Comparison of ENCODE assay signal across 9 cellular contexts in the genomic region with DNA sequence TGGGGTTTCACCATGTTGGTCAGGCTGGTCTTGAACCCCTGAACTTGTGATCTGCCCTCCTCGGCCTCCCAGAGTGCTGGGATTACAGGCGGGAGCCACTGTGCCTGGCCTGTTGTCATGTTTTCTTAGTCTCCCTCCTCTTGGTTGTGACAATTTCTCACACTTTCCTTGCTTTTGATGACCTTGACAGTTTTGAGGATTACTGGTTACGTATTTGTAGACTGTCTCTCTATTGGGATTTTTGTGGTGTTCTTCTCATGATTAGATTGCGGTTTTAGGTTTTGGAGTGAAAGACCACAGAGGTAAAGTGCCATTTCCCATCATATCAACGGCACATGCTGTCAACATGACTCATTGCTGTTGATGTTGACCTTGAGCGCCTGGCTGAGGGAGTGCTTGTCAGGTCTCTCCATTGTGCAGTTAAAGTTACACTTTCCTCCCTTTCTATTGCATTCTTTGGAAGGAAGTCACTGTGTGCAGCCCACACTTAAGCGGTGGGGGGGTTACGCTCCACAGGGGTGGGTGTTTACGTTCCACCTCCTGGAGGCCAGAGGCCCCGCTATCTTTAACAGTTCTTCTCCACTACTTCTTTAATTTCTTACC. TPM values are rescaled to one million over a fixed set of nuclear protein-coding genes. Genes with fewer than 3 reads are reported as not detected.
A peak's percentile ranks its signal among the peaks of the same experiment; 100 is the strongest.
DNase-seq lines count a peak whose midpoint lies in the region; ATAC-seq, FAIRE-seq and TF ChIP-seq lines count a peak whose summit lies in the region.
"Had no signal": no experiment of that assay in that cellular context is flagged by ENCODE, and none has a peak within 500 bp of the region (broad histone marks: within the 10 kb centered on the region; RNA-seq: fewer than 3 reads in every experiment).

No MANE protein-coding gene starts in this region.

- no peak for TF ChIP-seq CTCF in SK-N-SH (IDR thresholded peaks at IDR 0.05)
- no peak for TF ChIP-seq CTCF in bronchial epithelial cell (IDR thresholded peaks at IDR 0.05; ENCODE audit: insufficient read depth, low read length, severe bottlenecking)

- H3K27me3 ChIP-seq in SK-N-SH (ENCODE audit: insufficient read depth) (peaks cover 15% of the 10 kb centered on the region), bronchial epithelial cell (ENCODE audit: control insufficient read depth, insufficient read depth, low read length) (peaks cover 14% of the 10 kb centered on the region)

- H3K4me2 ChIP-seq in SK-N-SH: peak overlapping the region; percentile 34; the same call in 1 of the 2 replicates

- H3K4me3 ChIP-seq in SK-N-SH (ENCODE audit: low read depth in 2 of 2, low read length in 1 of 2) (no peak overlapping the region), bronchial epithelial cell (ENCODE audit: low read depth, low read length) (no peak overlapping the region)

- peaks cover 6 to 40% of the 10 kb centered on the region in 2 experiments; a peak in 3 of 4 replicates for H3K4me1 ChIP-seq in SK-N-SH (ENCODE audit: control insufficient read depth in 1 of 2, insufficient read depth in 2 of 2, low read depth in 1 of 2, low read length in 1 of 2)

- POLR2A ChIA-PET in SK-N-SH (lab: Yijun Ruan, JAX): no interaction called here

- peak in 1 of 2 experiments; percentile 37; a peak in 1 of 4 replicates for TF ChIP-seq EP300 in SK-N-SH (IDR thresholded peaks at IDR 0.05; ENCODE audit: borderline replicate concordance in 1 of 2, low read depth in 1 of 2, low read length in 1 of 2)

- H3K27ac ChIP-seq in SK-N-SH (ENCODE audit: low read depth in 2 of 2, low read length in 1 of 2): peak overlapping the region in 1 of 2 experiments; percentile 48; a peak in 2 of 4 replicates
- H3K27ac ChIP-seq: 22Rv1 had no signal

- peak in 2 of 3 experiments; percentile 14 to 40 for DNase-seq in NCI-H1417 (lab: John Stamatoyannopoulos, UW)
- DNase-seq in NCI-H1417 treated with DMSO at 0.1 percent for 48 hours (lab: John Stamatoyannopoulos, UW): no peak
- peak; percentile 27 for DNase-seq in SK-N-SH
- peak; percentile 73 for DNase-seq in bronchial epithelial cell (ENCODE audit: low read depth)
- DNase-seq in pulmonary artery endothelial cell (ENCODE audit: low read depth, low spot score): peak; percentile 77
- DNase-seq in nucleus accumbens (lab: John Stamatoyannopoulos, UW): no peak
- no peak for DNase-seq in NCI-H2196 treated with DMSO at 0.1 percent for 48 hours (lab: John Stamatoyannopoulos, UW; ENCODE audit: unreplicated experiment)

- H3K9me3 ChIP-seq in SK-N-SH: no peaks in the 10 kb centered on the region

- CTCF ChIA-PET in SK-N-SH (lab: Yijun Ruan, JAX): interaction anchor here (0.7 to 3.9 kb wide), 6 partner anchors 11 to 95 kb away, joined by 3 to 16 read pairs (median 4); a partner anchor contains a TSS

- H4K20me1 ChIP-seq in SK-N-SH (ENCODE audit: insufficient read depth): no peaks in the 10 kb centered on the region

- H3K79me2 ChIP-seq in SK-N-SH (ENCODE audit: insufficient read depth): no peaks in the 10 kb centered on the region

- peaks cover 5% of the 10 kb centered on the region for H3F3A ChIP-seq in SK-N-SH (replicated peaks; ENCODE audit: insufficient read depth)

- H3K36me3 ChIP-seq in SK-N-SH (replicated peaks in 1 of 2; ENCODE audit: control insufficient read depth in 1 of 2, insufficient read depth in 2 of 2, low read length in 1 of 2): no peaks in the 10 kb centered on the region
- no peaks in the 10 kb centered on the region for H3K36me3 ChIP-seq in bronchial epithelial cell (ENCODE audit: control insufficient read depth, insufficient read depth, low read length)

- peak; percentile 60 for FAIRE-seq in bronchial epithelial cell (lab: Jason Lieb, UNC)

- H2AFZ ChIP-seq in SK-N-SH (ENCODE audit: low read depth): no peak overlapping the region

- no peak for TF ChIP-seq RAD21 in SK-N-SH (IDR thresholded peaks at IDR 0.05; ENCODE audit: low read length)

- no peaks in the 10 kb centered on the region for H3K9me2 ChIP-seq in SK-N-SH

- WGBS in SK-N-SH (ENCODE audit: low lambda C conversion rate): 55% methylated on average over 10 of the region's 10 CpGs

- ATAC-seq in HG03097 (IDR thresholded peaks at IDR 0.05; ENCODE audit: low FRiP score, unreplicated experiment): no peak

- no peak overlapping the region for H3K9ac ChIP-seq in SK-N-SH

TF ChIP-seq in SK-N-SH, 30 proteins besides CTCF, POLR2A, EP300 and RAD21 (continues in another document):
- no peak for TF ChIP-seq CHD2 (IDR thresholded peaks at IDR 0.05; ENCODE audit: low read length, partially characterized antibody)
- TF ChIP-seq, protein P1, sequence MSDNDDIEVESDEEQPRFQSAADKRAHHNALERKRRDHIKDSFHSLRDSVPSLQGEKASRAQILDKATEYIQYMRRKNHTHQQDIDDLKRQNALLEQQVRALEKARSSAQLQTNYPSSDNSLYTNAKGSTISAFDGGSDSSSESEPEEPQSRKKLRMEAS (IDR thresholded peaks at IDR 0.05; ENCODE audit: low read depth): peak; percentile 53; the same call in 1 of the 2 replicates
- TF ChIP-seq FOSL2 (IDR thresholded peaks at IDR 0.05; ENCODE audit: borderline replicate concordance, low read depth): peak; percentile 76
- TF ChIP-seq GATA2 (CRISPR knock-in tag; IDR thresholded peaks at IDR 0.05): no peak
- TF ChIP-seq SMC3 (IDR thresholded peaks at IDR 0.05; ENCODE audit: low read depth, low read length): no peak
- TF ChIP-seq JUND (IDR thresholded peaks at IDR 0.05): peak; percentile 83
- peak; percentile 87 for TF ChIP-seq TCF12 (IDR thresholded peaks at IDR 0.05)
- no peak for TF ChIP-seq MEF2A (IDR thresholded peaks at IDR 0.05; ENCODE audit: borderline replicate concordance, low read depth)
- no peak for TF ChIP-seq RFX5 (IDR thresholded peaks at IDR 0.05; ENCODE audit: low read length)
- peak; percentile 62; the same call in 1 of the 2 replicates for TF ChIP-seq RXRA (IDR thresholded peaks at IDR 0.05; ENCODE audit: borderline replicate concordance, low read depth)
- 0 out of 2 replicates have a peak, but pooled peaks have one; percentile 50 for TF ChIP-seq SIN3A (IDR thresholded peaks at IDR 0.05; ENCODE audit: borderline replicate concordance, low read depth, low read length)
- TF ChIP-seq NRF1 (IDR thresholded peaks at IDR 0.05; ENCODE audit: low read depth, low read length): no peak
- TF ChIP-seq, protein P2, sequence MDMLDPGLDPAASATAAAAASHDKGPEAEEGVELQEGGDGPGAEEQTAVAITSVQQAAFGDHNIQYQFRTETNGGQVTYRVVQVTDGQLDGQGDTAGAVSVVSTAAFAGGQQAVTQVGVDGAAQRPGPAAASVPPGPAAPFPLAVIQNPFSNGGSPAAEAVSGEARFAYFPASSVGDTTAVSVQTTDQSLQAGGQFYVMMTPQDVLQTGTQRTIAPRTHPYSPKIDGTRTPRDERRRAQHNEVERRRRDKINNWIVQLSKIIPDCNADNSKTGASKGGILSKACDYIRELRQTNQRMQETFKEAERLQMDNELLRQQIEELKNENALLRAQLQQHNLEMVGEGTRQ (IDR thresholded peaks at IDR 0.05; ENCODE audit: borderline replicate concordance, low read depth, low read length): no peak
- TF ChIP-seq ELF1 (IDR thresholded peaks at IDR 0.05): no peak
- TF ChIP-seq, protein P3, sequence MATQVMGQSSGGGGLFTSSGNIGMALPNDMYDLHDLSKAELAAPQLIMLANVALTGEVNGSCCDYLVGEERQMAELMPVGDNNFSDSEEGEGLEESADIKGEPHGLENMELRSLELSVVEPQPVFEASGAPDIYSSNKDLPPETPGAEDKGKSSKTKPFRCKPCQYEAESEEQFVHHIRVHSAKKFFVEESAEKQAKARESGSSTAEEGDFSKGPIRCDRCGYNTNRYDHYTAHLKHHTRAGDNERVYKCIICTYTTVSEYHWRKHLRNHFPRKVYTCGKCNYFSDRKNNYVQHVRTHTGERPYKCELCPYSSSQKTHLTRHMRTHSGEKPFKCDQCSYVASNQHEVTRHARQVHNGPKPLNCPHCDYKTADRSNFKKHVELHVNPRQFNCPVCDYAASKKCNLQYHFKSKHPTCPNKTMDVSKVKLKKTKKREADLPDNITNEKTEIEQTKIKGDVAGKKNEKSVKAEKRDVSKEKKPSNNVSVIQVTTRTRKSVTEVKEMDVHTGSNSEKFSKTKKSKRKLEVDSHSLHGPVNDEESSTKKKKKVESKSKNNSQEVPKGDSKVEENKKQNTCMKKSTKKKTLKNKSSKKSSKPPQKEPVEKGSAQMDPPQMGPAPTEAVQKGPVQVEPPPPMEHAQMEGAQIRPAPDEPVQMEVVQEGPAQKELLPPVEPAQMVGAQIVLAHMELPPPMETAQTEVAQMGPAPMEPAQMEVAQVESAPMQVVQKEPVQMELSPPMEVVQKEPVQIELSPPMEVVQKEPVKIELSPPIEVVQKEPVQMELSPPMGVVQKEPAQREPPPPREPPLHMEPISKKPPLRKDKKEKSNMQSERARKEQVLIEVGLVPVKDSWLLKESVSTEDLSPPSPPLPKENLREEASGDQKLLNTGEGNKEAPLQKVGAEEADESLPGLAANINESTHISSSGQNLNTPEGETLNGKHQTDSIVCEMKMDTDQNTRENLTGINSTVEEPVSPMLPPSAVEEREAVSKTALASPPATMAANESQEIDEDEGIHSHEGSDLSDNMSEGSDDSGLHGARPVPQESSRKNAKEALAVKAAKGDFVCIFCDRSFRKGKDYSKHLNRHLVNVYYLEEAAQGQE (IDR thresholded peaks at IDR 0.05; ENCODE audit: low read depth, low read length): peak; percentile 34; the same call in 1 of the 2 replicates
- TF ChIP-seq TAF1 (IDR thresholded peaks at IDR 0.05; ENCODE audit: borderline replicate concordance, low read depth, low read length): no peak; the same call in 1 of the 2 replicates

RNA-seq across cellular contexts. Expression of a gene that starts 10.8 kb away (rescaled TPM):
- polyA plus RNA-seq in SK-N-SH (2012; rRNA removed): 0.05 and 0.19 TPM in 2 replicates
- 0.04 and 0.05 TPM in 2 replicates for polyA plus RNA-seq in SK-N-SH (2012; cell fraction: cytosol; rRNA removed)
- polyA plus RNA-seq in SK-N-SH (2012; cell fraction: nucleus; rRNA removed): 0.12 and 0.36 TPM in 2 replicates
- total RNA-seq in bronchial epithelial cell: 1.1 and 5.1 TPM in 2 replicates
- total RNA-seq in pulmonary artery endothelial cell: 0.11 and 0.20 TPM in 2 replicates

RNA-seq across cellular contexts. Expression of a gene that starts 25.2 kb away (rescaled TPM):
- polyA plus RNA-seq in SK-N-SH (2012; rRNA removed): not detected in 2 replicates
- not detected in 2 replicates for polyA plus RNA-seq in SK-N-SH (2012; cell fraction: cytosol; rRNA removed)
- polyA plus RNA-seq in SK-N-SH (2012; cell fraction: nucleus; rRNA removed): not detected in 2 replicates
- total RNA-seq in bronchial epithelial cell (not detected in 2 replicates), pulmonary artery endothelial cell (not detected in 2 replicates)

RNA-seq across cellular contexts. Expression of a gene that starts 45.6 kb away (rescaled TPM):
- polyA plus RNA-seq in SK-N-SH (2012; rRNA removed): not detected in 2 replicates
- not detected in 2 replicates for polyA plus RNA-seq in SK-N-SH (2012; cell fraction: cytosol; rRNA removed)
- not detected in 2 replicates for polyA plus RNA-seq in SK-N-SH (2012; cell fraction: nucleus; rRNA removed)
- total RNA-seq in bronchial epithelial cell (not detected in 2 replicates), pulmonary artery endothelial cell (not detected in 2 replicates)

RNA-seq across cellular contexts. Expression of a gene that starts 52.1 kb away (rescaled TPM):
- 0.10 and 0.23 TPM in 2 replicates for polyA plus RNA-seq in SK-N-SH (2012; rRNA removed)
- polyA plus RNA-seq in SK-N-SH (2012; cell fraction: cytosol; rRNA removed): 0.05 and 0.12 TPM in 2 replicates
- polyA plus RNA-seq in SK-N-SH (2012; cell fraction: nucleus; rRNA removed): 0.04 and 0.05 TPM in 2 replicates
- total RNA-seq in bronchial epithelial cell (0.53 and 0.64 TPM in 2 replicates), pulmonary artery endothelial cell (9.6 and 15.7 TPM in 2 replicates)

Comparison
In these comparisons a context has a peak if more than half of its experiments do, and no peak if none do; other contexts are left out.
1. DNase-seq: peak in NCI-H1417 (2 of 3), SK-N-SH (single experiment), bronchial epithelial cell (single experiment) and pulmonary artery endothelial cell (single experiment); none in NCI-H1417 treated with DMSO at 0.1 percent for 48 hours (single experiment), nucleus accumbens (0 of 56) and NCI-H2196 treated with DMSO at 0.1 percent for 48 hours (single experiment).